Comparison of ENCODE assay signal across 17 cellular contexts in genomic region chr1:151820940-151821339, GRCh38. TPM values are rescaled to one million over a fixed set of nuclear protein-coding genes. Genes with fewer than 3 reads are reported as not detected.
A peak's percentile ranks its signal among the peaks of the same experiment; 100 is the strongest.
DNase-seq lines count a peak whose midpoint lies in the region; ATAC-seq lines count a peak whose summit lies in the region.
"Had no signal": no experiment of that assay in that cellular context is flagged by ENCODE, and none has a peak within 500 bp of the region (broad histone marks: within the 10 kb centered on the region; RNA-seq: fewer than 3 reads in every experiment).

No MANE protein-coding gene starts in this region.

- DNase-seq in CD4-positive, CD25-positive, alpha-beta regulatory T cell, result peak in 1 of 3 donors; percentile 38
- DNase-seq in DMS153 treated with DMSO at 0.1 percent for 48 hours (lab: John Stamatoyannopoulos, UW; ENCODE audit: unreplicated experiment) (peak; percentile 80), NCI-H2196 (lab: John Stamatoyannopoulos, UW; ENCODE audit: unreplicated experiment) (peak; percentile 82), cortex of kidney (lab: John Stamatoyannopoulos, UW) (no peak), NCI-H226 (no peak), dermis blood vessel endothelial cell (no peak), GM19240 (ENCODE audit: insufficient read length, low spot score) (no peak)
- DNase-seq in activated T-helper 1 cell treated with anti-CD3 and anti-CD28 coated beads, Interleukin-12 subunit alpha, Interleukin-12 subunit beta, Interleukin-2, Interleukin-4 antibody, amounts not matched to agents 30 ng/mL and 10 ng/mL and 1 ng/mL, durations not matched to agents 14 hours and 24 hours and 36 hours (ENCODE audit: low spot score), result no peak
- DNase-seq: activated effector memory CD4-positive, alpha-beta T cell treated with anti-CD3 and anti-CD28 coated beads, Interleukin-2, amount 50 U/mL, for 16 hours; mesendoderm; OCI-M1; stimulated activated CD4-positive, alpha-beta T cell treated with anti-CD3 and anti-CD28 coated beads, Interleukin-2, amount 100 ng/mL, for 48 hours had no signal

- peak overlapping the region in 3 of 4 donors; percentile 30 to 85 (median 65) for H3K4me3 Mint-ChIP-seq in CD4-positive, CD25-positive, alpha-beta regulatory T cell
- no peak overlapping the region for H3K4me3 Mint-ChIP-seq in activated T-helper 1 cell treated with anti-CD3 and anti-CD28 coated beads, Interleukin-12 subunit alpha, Interleukin-12 subunit beta, Interleukin-2, Interleukin-4 antibody, amounts not matched to agents 30 ng/mL and 10 ng/mL and 1 ng/mL, durations not matched to agents 14 hours and 24 hours and 36 hours

- H3K9me3 Mint-ChIP-seq in CD4-positive, CD25-positive, alpha-beta regulatory T cell, result no peaks in the 10 kb centered on the region
- no peaks in the 10 kb centered on the region for H3K9me3 Mint-ChIP-seq in activated T-helper 1 cell treated with anti-CD3 and anti-CD28 coated beads, Interleukin-12 subunit alpha, Interleukin-12 subunit beta, Interleukin-2, Interleukin-4 antibody, amounts not matched to agents 30 ng/mL and 10 ng/mL and 1 ng/mL, durations not matched to agents 14 hours and 24 hours and 36 hours

- no peaks in the 10 kb centered on the region for H3K36me3 Mint-ChIP-seq in CD4-positive, CD25-positive, alpha-beta regulatory T cell
- no peaks in the 10 kb centered on the region for H3K36me3 Mint-ChIP-seq in activated T-helper 1 cell treated with anti-CD3 and anti-CD28 coated beads, Interleukin-12 subunit alpha, Interleukin-12 subunit beta, Interleukin-2, Interleukin-4 antibody, amounts not matched to agents 30 ng/mL and 10 ng/mL and 1 ng/mL, durations not matched to agents 14 hours and 24 hours and 36 hours (ENCODE audit: low read depth)

- H3K4me3 ChIP-seq in CD4-positive, CD25-positive, alpha-beta regulatory T cell (ENCODE audit: low read depth, low read length), result peak overlapping the region; percentile 32
- H3K4me3 ChIP-seq: HAP-1, suprapubic skin had no signal

- H3K4me1 Mint-ChIP-seq in CD4-positive, CD25-positive, alpha-beta regulatory T cell, result peaks cover 7 to 67% (median 42%) of the 10 kb centered on the region in 4 donors
- peaks cover 76% of the 10 kb centered on the region for H3K4me1 Mint-ChIP-seq in activated T-helper 1 cell treated with anti-CD3 and anti-CD28 coated beads, Interleukin-12 subunit alpha, Interleukin-12 subunit beta, Interleukin-2, Interleukin-4 antibody, amounts not matched to agents 30 ng/mL and 10 ng/mL and 1 ng/mL, durations not matched to agents 14 hours and 24 hours and 36 hours (ENCODE audit: low read depth)

- H3K36me3 ChIP-seq in CD4-positive, CD25-positive, alpha-beta regulatory T cell (ENCODE audit: control insufficient read depth, insufficient read depth, low read length), result no peaks in the 10 kb centered on the region
- H3K36me3 ChIP-seq: HAP-1 had no signal

- H3K4me1 ChIP-seq in CD4-positive, CD25-positive, alpha-beta regulatory T cell (ENCODE audit: control insufficient read depth, insufficient read depth, low read length, poor library complexity, severe bottlenecking), result peaks cover 57% of the 10 kb centered on the region
- H3K4me1 ChIP-seq: HAP-1 had no signal

- H3K27me3 ChIP-seq in CD4-positive, CD25-positive, alpha-beta regulatory T cell (ENCODE audit: control insufficient read depth, insufficient read depth, low read length), result no peaks in the 10 kb centered on the region
- H3K27me3 ChIP-seq: suprapubic skin had no signal

- H3K27me3 Mint-ChIP-seq in CD4-positive, CD25-positive, alpha-beta regulatory T cell, result no peaks in the 10 kb centered on the region
- no peaks in the 10 kb centered on the region for H3K27me3 Mint-ChIP-seq in activated T-helper 1 cell treated with anti-CD3 and anti-CD28 coated beads, Interleukin-12 subunit alpha, Interleukin-12 subunit beta, Interleukin-2, Interleukin-4 antibody, amounts not matched to agents 30 ng/mL and 10 ng/mL and 1 ng/mL, durations not matched to agents 14 hours and 24 hours and 36 hours (ENCODE audit: insufficient read depth)

- ATAC-seq in CD4-positive, CD25-positive, alpha-beta regulatory T cell (ENCODE audit: low read depth in 2 of 2), result peak in 1 of 2 donors; percentile 22
- ATAC-seq: esophagus mucosa had no signal

- H3K9me3 ChIP-seq in CD4-positive, CD25-positive, alpha-beta regulatory T cell (ENCODE audit: control insufficient read depth in 2 of 2, low read length in 2 of 2), result no peaks in the 10 kb centered on the region
- H3K9me3 ChIP-seq: HAP-1, suprapubic skin had no signal

- peak overlapping the region in 2 of 3 donors; percentile 83 to 91 for H3K27ac Mint-ChIP-seq in CD4-positive, CD25-positive, alpha-beta regulatory T cell
- H3K27ac Mint-ChIP-seq in activated T-helper 1 cell treated with anti-CD3 and anti-CD28 coated beads, Interleukin-12 subunit alpha, Interleukin-12 subunit beta, Interleukin-2, Interleukin-4 antibody, amounts not matched to agents 30 ng/mL and 10 ng/mL and 1 ng/mL, durations not matched to agents 14 hours and 24 hours and 36 hours, result peak overlapping the region; percentile 67

- intact Hi-C loops in activated T-helper 1 cell treated with anti-CD3 and anti-CD28 coated beads, Interleukin-12 subunit alpha, Interleukin-12 subunit beta, Interleukin-2, Interleukin-4 antibody, amounts not matched to agents 30 ng/mL and 10 ng/mL and 1 ng/mL, durations not matched to agents 14 hours and 24 hours and 36 hours (cut with micrococcal nuclease), result no loop called here

- peak overlapping the region; percentile 56 for H3K27ac ChIP-seq in CD4-positive, CD25-positive, alpha-beta regulatory T cell (ENCODE audit: insufficient read depth, low read length, poor library complexity, severe bottlenecking)
- H3K27ac ChIP-seq: KMS-11, suprapubic skin had no signal

RNA-seq across cellular contexts. Expression of gene RORC, which starts 10.7 kb away (rescaled TPM):
- total RNA-seq in CD4-positive, CD25-positive, alpha-beta regulatory T cell, result 6.2 TPM
- 10 to 100 TPM; 10.6 to 16.7 (median 15.1) TPM for polyA plus RNA-seq in CD4-positive, CD25-positive, alpha-beta regulatory T cell
- total RNA-seq in activated T-helper 1 cell treated with anti-CD3 and anti-CD28 coated beads, Interleukin-12 subunit alpha, Interleukin-12 subunit beta, Interleukin-2, Interleukin-4 antibody, amounts not matched to agents 30 ng/mL and 10 ng/mL and 1 ng/mL, durations not matched to agents 14 hours and 24 hours and 36 hours, result 2.6 and 2.7 TPM in 2 replicates
- total RNA-seq in dermis blood vessel endothelial cell, result under 0.01 TPM in 1 of 2 replicates, not detected in the other

RNA-seq across cellular contexts. Expression of gene LINGO4, which starts 15.7 kb away (rescaled TPM):
- total RNA-seq in CD4-positive, CD25-positive, alpha-beta regulatory T cell, result 0.22 TPM
- polyA plus RNA-seq in CD4-positive, CD25-positive, alpha-beta regulatory T cell, result under 1 TPM in 2 of 4 donors, not detected in 2; 0.15 to 0.33 TPM
- 0.07 and 0.10 TPM in 2 replicates for total RNA-seq in activated T-helper 1 cell treated with anti-CD3 and anti-CD28 coated beads, Interleukin-12 subunit alpha, Interleukin-12 subunit beta, Interleukin-2, Interleukin-4 antibody, amounts not matched to agents 30 ng/mL and 10 ng/mL and 1 ng/mL, durations not matched to agents 14 hours and 24 hours and 36 hours
- not detected in 2 replicates for total RNA-seq in dermis blood vessel endothelial cell
- total RNA-seq: esophagus mucosa had no signal

RNA-seq across cellular contexts. Expression of gene C2CD4D, which starts 18.7 kb away (rescaled TPM):
- total RNA-seq in CD4-positive, CD25-positive, alpha-beta regulatory T cell, result 0.94 TPM
- polyA plus RNA-seq in CD4-positive, CD25-positive, alpha-beta regulatory T cell, result 1 to 10 TPM; 1.3 to 4.0 (median 2.8) TPM
- 1.0 and 1.2 TPM in 2 replicates for total RNA-seq in activated T-helper 1 cell treated with anti-CD3 and anti-CD28 coated beads, Interleukin-12 subunit alpha, Interleukin-12 subunit beta, Interleukin-2, Interleukin-4 antibody, amounts not matched to agents 30 ng/mL and 10 ng/mL and 1 ng/mL, durations not matched to agents 14 hours and 24 hours and 36 hours
- total RNA-seq in dermis blood vessel endothelial cell, result 0.09 TPM in 1 of 2 replicates, not detected in the other
- total RNA-seq: cardiac septum had no signal

RNA-seq across cellular contexts. Expression of gene TDRKH, which starts 30.6 kb away (rescaled TPM):
- total RNA-seq in CD4-positive, CD25-positive, alpha-beta regulatory T cell, result 12.6 TPM
- 10 to 100 TPM in 3 of 4 donors, 1 to 10 TPM in 1; 9.5 to 18.0 (median 14.3) TPM for polyA plus RNA-seq in CD4-positive, CD25-positive, alpha-beta regulatory T cell
- total RNA-seq in activated T-helper 1 cell treated with anti-CD3 and anti-CD28 coated beads, Interleukin-12 subunit alpha, Interleukin-12 subunit beta, Interleukin-2, Interleukin-4 antibody, amounts not matched to agents 30 ng/mL and 10 ng/mL and 1 ng/mL, durations not matched to agents 14 hours and 24 hours and 36 hours, result 14.6 and 16.4 TPM in 2 replicates
- 4.6 and 9.6 TPM in 2 replicates for total RNA-seq in dermis blood vessel endothelial cell

RNA-seq across cellular contexts. Expression of gene THEM5, which starts 32.6 kb away (rescaled TPM):
- not detected for total RNA-seq in CD4-positive, CD25-positive, alpha-beta regulatory T cell
- polyA plus RNA-seq in CD4-positive, CD25-positive, alpha-beta regulatory T cell, result under 1 TPM in 1 of 4 donors, not detected in 3; 0.25 TPM
- total RNA-seq in activated T-helper 1 cell treated with anti-CD3 and anti-CD28 coated beads, Interleukin-12 subunit alpha, Interleukin-12 subunit beta, Interleukin-2, Interleukin-4 antibody, amounts not matched to agents 30 ng/mL and 10 ng/mL and 1 ng/mL, durations not matched to agents 14 hours and 24 hours and 36 hours, result not detected in 2 replicates
- total RNA-seq in dermis blood vessel endothelial cell, result 0.17 TPM in 1 of 2 replicates, not detected in the other
- total RNA-seq: cardiac septum had no signal

Comparison
In these comparisons a context has a peak if more than half of its experiments do, and no peak if none do; other contexts are left out.
1. DNase-seq: peak in DMS153 treated with DMSO at 0.1 percent for 48 hours (single experiment) and NCI-H2196 (single experiment); none in activated T-helper 1 cell treated with anti-CD3 and anti-CD28 coated beads, Interleukin-12 subunit alpha, Interleukin-12 subunit beta, Interleukin-2, Interleukin-4 antibody, amounts not matched to agents 30 ng/mL and 10 ng/mL and 1 ng/mL, durations not matched to agents 14 hours and 24 hours and 36 hours (single experiment), cortex of kidney (single experiment), NCI-H226 (single experiment), dermis blood vessel endothelial cell (single experiment) and GM19240 (single experiment).